8 cellular contexts compared by ENCODE assay signal in genomic region chr12:92363295-92364146, GRCh38.
A peak's percentile ranks its signal among the peaks of the same experiment; 100 is the strongest.
DNase-seq lines count a peak whose midpoint lies in the region; ATAC-seq and TF ChIP-seq lines count a peak whose summit lies in the region.

No MANE protein-coding gene starts in this region.

- 37% methylated on average over 11 of the region's 11 CpGs for WGBS in esophagus muscularis mucosa

- peak overlapping the region; percentile 70 for H3K4me2 ChIP-seq in osteoblast (ENCODE audit: insufficient read depth, low read length)

- no peaks in the 10 kb centered on the region for H3K79me2 ChIP-seq in osteoblast (ENCODE audit: insufficient read depth, low read length)

- H3K4me1 ChIP-seq in esophagus muscularis mucosa (peaks cover 0 to 6% (median 0%) of the 10 kb centered on the region in 4 donors), osteoblast (ENCODE audit: insufficient read depth, low read length) (peaks cover 7% of the 10 kb centered on the region)

- H3K36me3 Mint-ChIP-seq in activated CD4-positive, alpha-beta T cell treated with anti-CD3 and anti-CD28 coated beads, Interleukin-2, amount 10 ng/mL, durations not matched to agents 7 days and 5 days (ENCODE audit: low read depth) = peaks cover 57% of the 10 kb centered on the region

- H3K36me3 ChIP-seq in esophagus muscularis mucosa (no peaks in the 10 kb centered on the region), osteoblast (ENCODE audit: insufficient read depth, low read length) (no peaks in the 10 kb centered on the region)

- peak overlapping the region; percentile 59 for H3K4me3 Mint-ChIP-seq in activated CD4-positive, alpha-beta T cell treated with anti-CD3 and anti-CD28 coated beads, Interleukin-2, amount 10 ng/mL, durations not matched to agents 7 days and 5 days

- no peaks in the 10 kb centered on the region for H4K20me1 ChIP-seq in osteoblast (ENCODE audit: insufficient read depth, low read length)

- H3K9me3 ChIP-seq in esophagus muscularis mucosa = no peaks in the 10 kb centered on the region
- no peaks in the 10 kb centered on the region for H3K9me3 ChIP-seq in osteoblast (ENCODE audit: low read depth, low read length)

- TF ChIP-seq POLR2A in esophagus muscularis mucosa (IDR thresholded peaks at IDR 0.05; ENCODE audit: low read depth) = no peak

- H3K27me3 Mint-ChIP-seq in activated CD4-positive, alpha-beta T cell treated with anti-CD3 and anti-CD28 coated beads, Interleukin-2, amount 10 ng/mL, durations not matched to agents 7 days and 5 days = no peaks in the 10 kb centered on the region

- H3K27me3 ChIP-seq in esophagus muscularis mucosa (no peaks in the 10 kb centered on the region), osteoblast (ENCODE audit: insufficient read depth, low read length) (no peaks in the 10 kb centered on the region)

- peak overlapping the region; percentile 90 for H3K27ac Mint-ChIP-seq in activated CD4-positive, alpha-beta T cell treated with anti-CD3 and anti-CD28 coated beads, Interleukin-2, amount 10 ng/mL, durations not matched to agents 7 days and 5 days

- intact Hi-C loops in esophagus muscularis mucosa (cut with DNase I) = no loop called here

- peak overlapping the region in 3 of 4 donors; percentile 3 to 22 (median 6) for H3K27ac ChIP-seq in esophagus muscularis mucosa (replicated peaks in 1 of 4)
- H3K27ac ChIP-seq in osteoblast (ENCODE audit: low read depth, low read length) = no peak overlapping the region

- peak overlapping the region; percentile 4 to 27 (median 22) for H3K4me3 ChIP-seq in esophagus muscularis mucosa
- peak overlapping the region; percentile 53 for H3K4me3 ChIP-seq in osteoblast (ENCODE audit: insufficient read depth, low read length)

- TF ChIP-seq CTCF in esophagus muscularis mucosa (IDR thresholded peaks at IDR 0.05) = no peak
- no peak for TF ChIP-seq CTCF in osteoblast (IDR thresholded peaks at IDR 0.05; ENCODE audit: extremely low read depth, low read depth, low read length)

- H3K9me3 Mint-ChIP-seq in activated CD4-positive, alpha-beta T cell treated with anti-CD3 and anti-CD28 coated beads, Interleukin-2, amount 10 ng/mL, durations not matched to agents 7 days and 5 days = peaks cover 46% of the 10 kb centered on the region

- no peak for TF ChIP-seq EP300 in esophagus muscularis mucosa (IDR thresholded peaks at IDR 0.05)

- POLR2A ChIA-PET in activated CD4-positive, alpha-beta T cell treated with anti-CD3 and anti-CD28 coated beads, Interleukin-2, amount 10 ng/mL, durations not matched to agents 7 days and 5 days (lab: Charles Lee) = no interaction called here

- ATAC-seq in GM19468 (IDR thresholded peaks at IDR 0.05; ENCODE audit: extremely low read depth, unreplicated experiment) (peak; percentile 62), HG03575 (IDR thresholded peaks at IDR 0.05; ENCODE audit: extremely low read depth, insufficient number of reproducible peaks, low FRiP score, unreplicated experiment) (peak; percentile 58)

- H3K4me1 Mint-ChIP-seq in activated CD4-positive, alpha-beta T cell treated with anti-CD3 and anti-CD28 coated beads, Interleukin-2, amount 10 ng/mL, durations not matched to agents 7 days and 5 days = peaks cover 59% of the 10 kb centered on the region

- CTCF ChIA-PET in activated CD4-positive, alpha-beta T cell treated with anti-CD3 and anti-CD28 coated beads, Interleukin-2, amount 10 ng/mL, durations not matched to agents 7 days and 5 days (lab: Charles Lee) = interaction anchor here (0.6 to 4.2 kb wide), 7 partner anchors 11 to 100 kb away, joined by 3 to 14 read pairs (median 3); no protein-coding TSS in a partner anchor

- DNase-seq in EH (ENCODE audit: low read depth) = peak; percentile 58
- peak; percentile 46 for DNase-seq in activated CD4-positive, alpha-beta T cell treated with anti-CD3 and anti-CD28 coated beads, Interleukin-2, amount 10 ng/mL, durations not matched to agents 7 days and 5 days
- DNase-seq in esophagus muscularis mucosa (ENCODE audit: extremely low spot score) = no peak
- DNase-seq in osteoblast (ENCODE audit: insufficient read length, low spot score, missing footprints) = no peak
- no peak for DNase-seq in NCI-H1694 (lab: John Stamatoyannopoulos, UW)
- no peak for DNase-seq in HK-2 (ENCODE audit: unreplicated experiment)

- peak overlapping the region; percentile 95 for H2AFZ ChIP-seq in osteoblast (ENCODE audit: low read length)

Comparison
In these comparisons a context has a peak if more than half of its experiments do, and no peak if none do; other contexts are left out.
1. DNase-seq: peak in EH (single experiment) and activated CD4-positive, alpha-beta T cell treated with anti-CD3 and anti-CD28 coated beads, Interleukin-2, amount 10 ng/mL, durations not matched to agents 7 days and 5 days (single experiment); none in esophagus muscularis mucosa (single experiment), osteoblast (single experiment), NCI-H1694 (single experiment) and HK-2 (single experiment).